22 cellular contexts compared by ENCODE assay signal in the genomic region with DNA sequence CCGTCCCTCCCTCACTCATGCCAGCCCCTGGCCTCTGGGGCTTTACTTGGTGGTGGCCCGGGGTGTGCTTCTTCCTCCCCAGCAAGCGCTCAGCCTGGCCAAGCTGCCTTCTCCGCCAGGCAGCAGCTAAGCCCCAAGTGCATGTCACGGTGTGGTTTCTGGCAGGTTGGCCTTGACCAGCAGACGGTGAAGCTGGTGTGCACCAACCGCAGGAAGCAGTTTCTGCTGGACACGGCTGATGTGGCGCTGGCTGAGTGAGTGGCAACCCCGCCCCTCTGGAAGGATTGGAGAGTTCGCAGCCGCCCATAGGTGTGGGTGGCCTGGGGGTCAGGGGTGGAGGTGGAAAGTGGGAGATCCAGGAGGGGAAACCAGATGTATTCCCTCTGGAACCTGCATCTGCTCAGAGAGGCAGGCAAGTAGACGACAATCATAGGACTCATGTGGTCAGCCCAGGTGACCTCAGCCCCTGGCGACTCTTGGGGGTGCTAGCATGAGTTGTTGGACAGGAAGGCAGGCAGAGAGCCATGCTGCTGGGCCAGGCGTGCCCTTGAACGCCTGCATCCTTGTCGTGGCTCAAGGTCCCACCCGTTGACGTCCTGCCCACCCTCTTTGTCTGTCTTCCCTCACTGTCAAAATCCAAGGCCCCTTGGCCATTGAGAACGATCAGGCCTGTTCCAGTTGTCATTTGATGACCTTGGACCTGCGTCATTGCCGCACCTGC. TPM values are rescaled to one million over a fixed set of nuclear protein-coding genes. Genes with fewer than 3 reads are reported as not detected.
A peak's percentile ranks its signal among the peaks of the same experiment; 100 is the strongest.
DNase-seq lines count a peak whose midpoint lies in the region; ATAC-seq and TF ChIP-seq lines count a peak whose summit lies in the region.
"Had no signal": no experiment of that assay in that cellular context is flagged by ENCODE, and none has a peak within 500 bp of the region (broad histone marks: within the 10 kb centered on the region; RNA-seq: fewer than 3 reads in every experiment).

No MANE protein-coding gene starts in this region.

- H3K4me2 ChIP-seq in neuronal stem cell (ENCODE audit: insufficient read depth, low read length, poor library complexity, severe bottlenecking): no peak overlapping the region

- no peak overlapping the region for H4K8ac ChIP-seq in neuronal stem cell (ENCODE audit: low read depth, low read length)

- TF ChIP-seq POLR2A in body of pancreas (IDR thresholded peaks at IDR 0.05): no peak

- H3K27ac ChIP-seq in body of pancreas (no peak overlapping the region), neuronal stem cell (replicated peaks; ENCODE audit: low read length) (no peak overlapping the region)
- H3K27ac ChIP-seq: C4-2B, SK-N-MC had no signal

- no peak overlapping the region for H3K14ac ChIP-seq in neuronal stem cell (ENCODE audit: low read length)

- H3K36me3 Mint-ChIP-seq in activated naive CD8-positive, alpha-beta T cell treated with anti-CD3 and anti-CD28 coated beads for 36 hours: peaks cover 2% of the 10 kb centered on the region
- peaks cover 3% of the 10 kb centered on the region for H3K36me3 Mint-ChIP-seq in activated naive CD8-positive, alpha-beta T cell treated with anti-CD3 and anti-CD28 coated beads, Interleukin-2, amount 50 U/mL, for 24 hours (ENCODE audit: low read depth)

- H3K36me3 ChIP-seq in body of pancreas (replicated peaks in 1 of 2; ENCODE audit: insufficient read depth in 1 of 2, low read depth in 2 of 2) (peaks cover 16 to 46% of the 10 kb centered on the region in 2 donors), neuronal stem cell (replicated peaks in 1 of 2; ENCODE audit: control insufficient read depth in 2 of 2, insufficient read depth in 2 of 2, low read length in 2 of 2) (peaks cover 69 to 94% of the 10 kb centered on the region in 2 donors)

- H3K27me3 ChIP-seq in body of pancreas (no peaks in the 10 kb centered on the region), neuronal stem cell (ENCODE audit: control insufficient read depth in 3 of 3, insufficient read depth in 3 of 3, low read depth in 1 of 3, low read length in 3 of 3) (no peaks in the 10 kb centered on the region)

- H3K23ac ChIP-seq in neuronal stem cell (ENCODE audit: low read depth, low read length, poor library complexity): no peak overlapping the region

- H3K9me3 ChIP-seq in body of pancreas (no peaks in the 10 kb centered on the region), neuronal stem cell (replicated peaks in 1 of 2; ENCODE audit: control insufficient read depth in 2 of 2, insufficient read depth in 1 of 2, low read depth in 1 of 2, low read length in 2 of 2) (no peaks in the 10 kb centered on the region)

- no peak overlapping the region for H4K91ac ChIP-seq in neuronal stem cell (ENCODE audit: low read depth, low read length, poor library complexity)

- no peak overlapping the region for H2AFZ ChIP-seq in neuronal stem cell (ENCODE audit: low read length)

- TF ChIP-seq CTCF in body of pancreas (IDR thresholded peaks at IDR 0.05): no peak

- WGBS in body of pancreas, 2 donors: 72 to 85% methylated on average over 16 to 22 of the region's 22 CpGs
- no CpG with 5 or more reads among the region's 22 CpGs for WGBS in neuronal stem cell (ENCODE audit: extremely low coverage in 2 of 2, insufficient read length in 2 of 2, insufficient replicate concordance in 1 of 2), 2 donors

- peak overlapping the region; percentile 48 for H3K27ac Mint-ChIP-seq in activated naive CD8-positive, alpha-beta T cell treated with anti-CD3 and anti-CD28 coated beads for 36 hours
- H3K27ac Mint-ChIP-seq in activated naive CD8-positive, alpha-beta T cell treated with anti-CD3 and anti-CD28 coated beads, Interleukin-2, amount 50 U/mL, for 24 hours: no peak overlapping the region

- peak overlapping the region; percentile 68 for H2BK5ac ChIP-seq in neuronal stem cell (ENCODE audit: low read length)

- no peak overlapping the region for H3K18ac ChIP-seq in neuronal stem cell (ENCODE audit: low read length)

- H3K4me1 Mint-ChIP-seq in activated naive CD8-positive, alpha-beta T cell treated with anti-CD3 and anti-CD28 coated beads for 36 hours: no peaks in the 10 kb centered on the region
- no peaks in the 10 kb centered on the region for H3K4me1 Mint-ChIP-seq in activated naive CD8-positive, alpha-beta T cell treated with anti-CD3 and anti-CD28 coated beads, Interleukin-2, amount 50 U/mL, for 24 hours

- peak overlapping the region; percentile 80 for H3K9ac ChIP-seq in neuronal stem cell (ENCODE audit: low read depth, low read length, poor library complexity)

- H3K4me3 Mint-ChIP-seq in activated naive CD8-positive, alpha-beta T cell treated with anti-CD3 and anti-CD28 coated beads for 36 hours: no peak overlapping the region
- no peak overlapping the region for H3K4me3 Mint-ChIP-seq in activated naive CD8-positive, alpha-beta T cell treated with anti-CD3 and anti-CD28 coated beads, Interleukin-2, amount 50 U/mL, for 24 hours

- H3K9me3 Mint-ChIP-seq in activated naive CD8-positive, alpha-beta T cell treated with anti-CD3 and anti-CD28 coated beads for 36 hours: no peaks in the 10 kb centered on the region
- no peaks in the 10 kb centered on the region for H3K9me3 Mint-ChIP-seq in activated naive CD8-positive, alpha-beta T cell treated with anti-CD3 and anti-CD28 coated beads, Interleukin-2, amount 50 U/mL, for 24 hours

- ATAC-seq in activated naive CD8-positive, alpha-beta T cell treated with anti-CD3 and anti-CD28 coated beads, Interleukin-2, amount 50 U/mL, for 24 hours: no peak
- ATAC-seq in body of pancreas: no peak

- H3K4ac ChIP-seq in neuronal stem cell (ENCODE audit: low read length): no peak overlapping the region

- intact Hi-C loops in body of pancreas (cut with DNase I): no loop called here

- no peak overlapping the region for H2AK5ac ChIP-seq in neuronal stem cell (ENCODE audit: low read depth, low read length)

- H3K27me3 Mint-ChIP-seq in activated naive CD8-positive, alpha-beta T cell treated with anti-CD3 and anti-CD28 coated beads for 36 hours: no peaks in the 10 kb centered on the region
- no peaks in the 10 kb centered on the region for H3K27me3 Mint-ChIP-seq in activated naive CD8-positive, alpha-beta T cell treated with anti-CD3 and anti-CD28 coated beads, Interleukin-2, amount 50 U/mL, for 24 hours

- H3K4me1 ChIP-seq in body of pancreas (peaks cover 1% of the 10 kb centered on the region), neuronal stem cell (ENCODE audit: control insufficient read depth in 2 of 2, insufficient read depth in 1 of 2, low read depth in 1 of 2, low read length in 2 of 2) (no peaks in the 10 kb centered on the region)

- no peak overlapping the region for H2BK12ac ChIP-seq in neuronal stem cell (ENCODE audit: low read length)

- H3K4me3 ChIP-seq in body of pancreas (no peak overlapping the region), neuronal stem cell (ENCODE audit: low read length in 2 of 2) (peak overlapping the region in 1 of 2 donors; percentile 5)
- H3K4me3 ChIP-seq: SK-N-MC had no signal

- H2BK120ac ChIP-seq in neuronal stem cell (ENCODE audit: low read depth, low read length): no peak overlapping the region

- H2BK15ac ChIP-seq in neuronal stem cell (ENCODE audit: low read length): no peak overlapping the region

- peaks cover 3% of the 10 kb centered on the region for H3K79me1 ChIP-seq in neuronal stem cell (ENCODE audit: low read depth, low read length)

- DNase-seq in activated naive CD8-positive, alpha-beta T cell treated with anti-CD3 and anti-CD28 coated beads for 36 hours: no peak
- no peak for DNase-seq in activated naive CD8-positive, alpha-beta T cell treated with anti-CD3 and anti-CD28 coated beads, Interleukin-2, amount 50 U/mL, for 24 hours
- DNase-seq in body of pancreas: peak in 3 of 4 donors; percentile 33 to 71 (median 57)
- no peak for DNase-seq in neuronal stem cell (ENCODE audit: low spot score)
- no peak for DNase-seq in activated CD4-positive, alpha-beta T cell treated with anti-CD3 and anti-CD28 coated beads for 1 hour
- no peak for DNase-seq in stimulated activated CD8-positive, alpha-beta memory T cell treated with anti-CD3 and anti-CD28 coated beads, Interleukin-4, amount 100 ng/mL, for 48 hours
- no peak for DNase-seq in NCI-H2171 treated with DMSO at 0.1 percent for 48 hours (lab: John Stamatoyannopoulos, UW)
- DNase-seq in activated effector memory CD4-positive, alpha-beta T cell treated with Interleukin-2 at 50 U/mL for 16 hours: no peak
- DNase-seq: AML-193, DMS79, Kasumi-1, NCI-H1694, NCI-H2081 treated with DMSO at 0.1 percent for 48 hours, NCI-H446, NCI-H526, SHP77 had no signal

RNA-seq across cellular contexts. Expression of a gene that starts 7.0 kb away (rescaled TPM):
- under 1 TPM; 0.76 to 0.94 TPM for total RNA-seq in activated naive CD8-positive, alpha-beta T cell treated with anti-CD3 and anti-CD28 coated beads for 36 hours
- total RNA-seq in body of pancreas: 1 to 10 TPM; 5.7 to 6.9 TPM
- polyA plus RNA-seq in neuronal stem cell (2013, experiment 1 of 2): 0.33 TPM
- 0.32 TPM for polyA plus RNA-seq in neuronal stem cell (2013, experiment 2 of 2)
- total RNA-seq: A172 had no signal

RNA-seq across cellular contexts. Expression of a gene that starts 13.2 kb away (rescaled TPM):
- total RNA-seq in activated naive CD8-positive, alpha-beta T cell treated with anti-CD3 and anti-CD28 coated beads for 36 hours: not detected
- not detected for total RNA-seq in body of pancreas
- not detected for polyA plus RNA-seq in neuronal stem cell (2013, experiment 1 of 2)
- polyA plus RNA-seq in neuronal stem cell (2013, experiment 2 of 2): not detected
- total RNA-seq: A172, MCF 10A, OCI-LY7 had no signal
- polyA plus RNA-seq: AG04450 had no signal

RNA-seq across cellular contexts. Expression of a gene that starts 29.5 kb away (rescaled TPM):
- not detected for total RNA-seq in activated naive CD8-positive, alpha-beta T cell treated with anti-CD3 and anti-CD28 coated beads for 36 hours
- 10 to 100 TPM; 42.5 to 46.2 TPM for total RNA-seq in body of pancreas
- 11.5 TPM for polyA plus RNA-seq in neuronal stem cell (2013, experiment 1 of 2)
- 11.4 TPM for polyA plus RNA-seq in neuronal stem cell (2013, experiment 2 of 2)
- total RNA-seq: OCI-LY7 had no signal

RNA-seq across cellular contexts. Expression of a gene that starts 45.0 kb away (rescaled TPM):
- 10 to 100 TPM; 45.4 to 50.6 TPM for total RNA-seq in activated naive CD8-positive, alpha-beta T cell treated with anti-CD3 and anti-CD28 coated beads for 36 hours
- 10 to 100 TPM; 18.1 to 31.6 TPM for total RNA-seq in body of pancreas
- 40.8 TPM for polyA plus RNA-seq in neuronal stem cell (2013, experiment 1 of 2)
- polyA plus RNA-seq in neuronal stem cell (2013, experiment 2 of 2): 41.5 TPM

Comparison
In these comparisons a context has a peak if more than half of its experiments do, and no peak if none do; other contexts are left out.
1. DNase-seq: peak in body of pancreas (3 of 4); none in activated naive CD8-positive, alpha-beta T cell treated with anti-CD3 and anti-CD28 coated beads for 36 hours (single experiment), activated naive CD8-positive, alpha-beta T cell treated with anti-CD3 and anti-CD28 coated beads, Interleukin-2, amount 50 U/mL, for 24 hours (single experiment), neuronal stem cell (single experiment), activated CD4-positive, alpha-beta T cell treated with anti-CD3 and anti-CD28 coated beads for 1 hour (single experiment), stimulated activated CD8-positive, alpha-beta memory T cell treated with anti-CD3 and anti-CD28 coated beads, Interleukin-4, amount 100 ng/mL, for 48 hours (single experiment), NCI-H2171 treated with DMSO at 0.1 percent for 48 hours (single experiment) and activated effector memory CD4-positive, alpha-beta T cell treated with Interleukin-2 at 50 U/mL for 16 hours (single experiment).
2. RNA of a gene that starts 29.5 kb away (total RNA-seq): 42.5 to 46.2 TPM in body of pancreas; not detected in activated naive CD8-positive, alpha-beta T cell treated with anti-CD3 and anti-CD28 coated beads for 36 hours; every median in the first group is over 10 times any median in the second.